Comparison of ENCODE assay signal across 9 cellular contexts in genomic region chr10:96288151-96288621, GRCh38. TPM values are rescaled to one million over a fixed set of nuclear protein-coding genes. Genes with fewer than 3 reads are reported as not detected.
A peak's percentile ranks its signal among the peaks of the same experiment; 100 is the strongest.
DNase-seq lines count a peak whose midpoint lies in the region; ATAC-seq and TF ChIP-seq lines count a peak whose summit lies in the region.
"Had no signal": no experiment of that assay in that cellular context is flagged by ENCODE, and none has a peak within 500 bp of the region (broad histone marks: within the 10 kb centered on the region; RNA-seq: fewer than 3 reads in every experiment).

No MANE protein-coding gene starts in this region.

- peak; percentile 62 for ATAC-seq in GM21447 (IDR thresholded peaks at IDR 0.05; ENCODE audit: unreplicated experiment)
- ATAC-seq in HG03565 (IDR thresholded peaks at IDR 0.05; ENCODE audit: unreplicated experiment): peak; percentile 69

- H3K27me3 ChIP-seq in mononuclear cell (ENCODE audit: insufficient read depth, low read length) (no peaks in the 10 kb centered on the region), SJCRH30 (no peaks in the 10 kb centered on the region)

- no peaks in the 10 kb centered on the region for H3K36me3 ChIP-seq in SJCRH30

- DNase-seq in mucosa of gallbladder (ENCODE audit: low spot score): no peak
- DNase-seq in AG08396 (ENCODE audit: low spot score): no peak
- no peak for DNase-seq in NCI-H510A (lab: John Stamatoyannopoulos, UW)
- no peak for DNase-seq in SJCRH30

- H3K27ac ChIP-seq in SJCRH30: no peak overlapping the region

- peaks cover 40% of the 10 kb centered on the region for H3K4me1 ChIP-seq in mononuclear cell (ENCODE audit: insufficient read depth, low read length)
- H3K4me1 ChIP-seq in SJCRH30: no peaks in the 10 kb centered on the region

- peak; percentile 40 for TF ChIP-seq POLR2A in GM15510 (IDR thresholded peaks at IDR 0.05; ENCODE audit: borderline replicate concordance, extremely low read depth, insufficient read length)

- no peaks in the 10 kb centered on the region for H3K9me3 ChIP-seq in mononuclear cell (ENCODE audit: low read depth, low read length)
- no peaks in the 10 kb centered on the region for H3K9me3 ChIP-seq in SJCRH30 (replicated peaks)

- H3K4me3 ChIP-seq in mononuclear cell (ENCODE audit: low read length): peak overlapping the region; percentile 26
- no peak overlapping the region for H3K4me3 ChIP-seq in SJCRH30
- H3K4me3 ChIP-seq: lung had no signal

RNA-seq across cellular contexts. Expression of gene DNTT, which starts 16.0 kb away (rescaled TPM):
- total RNA-seq in mononuclear cell: 0.10 TPM
- not detected for total RNA-seq in mucosa of gallbladder
- total RNA-seq in SJCRH30 (2014; rRNA removed; shearing (Covaris generic)): not detected in 2 replicates
- total RNA-seq: lung had no signal

RNA-seq across cellular contexts. Expression of gene BLNK, which starts 16.8 kb away (rescaled TPM):
- total RNA-seq in mononuclear cell (3.6 TPM), mucosa of gallbladder (43.9 TPM)
- total RNA-seq in SJCRH30 (2014; rRNA removed; shearing (Covaris generic)): not detected in 2 replicates
